8 cellular contexts compared by ENCODE assay signal in the genomic region with DNA sequence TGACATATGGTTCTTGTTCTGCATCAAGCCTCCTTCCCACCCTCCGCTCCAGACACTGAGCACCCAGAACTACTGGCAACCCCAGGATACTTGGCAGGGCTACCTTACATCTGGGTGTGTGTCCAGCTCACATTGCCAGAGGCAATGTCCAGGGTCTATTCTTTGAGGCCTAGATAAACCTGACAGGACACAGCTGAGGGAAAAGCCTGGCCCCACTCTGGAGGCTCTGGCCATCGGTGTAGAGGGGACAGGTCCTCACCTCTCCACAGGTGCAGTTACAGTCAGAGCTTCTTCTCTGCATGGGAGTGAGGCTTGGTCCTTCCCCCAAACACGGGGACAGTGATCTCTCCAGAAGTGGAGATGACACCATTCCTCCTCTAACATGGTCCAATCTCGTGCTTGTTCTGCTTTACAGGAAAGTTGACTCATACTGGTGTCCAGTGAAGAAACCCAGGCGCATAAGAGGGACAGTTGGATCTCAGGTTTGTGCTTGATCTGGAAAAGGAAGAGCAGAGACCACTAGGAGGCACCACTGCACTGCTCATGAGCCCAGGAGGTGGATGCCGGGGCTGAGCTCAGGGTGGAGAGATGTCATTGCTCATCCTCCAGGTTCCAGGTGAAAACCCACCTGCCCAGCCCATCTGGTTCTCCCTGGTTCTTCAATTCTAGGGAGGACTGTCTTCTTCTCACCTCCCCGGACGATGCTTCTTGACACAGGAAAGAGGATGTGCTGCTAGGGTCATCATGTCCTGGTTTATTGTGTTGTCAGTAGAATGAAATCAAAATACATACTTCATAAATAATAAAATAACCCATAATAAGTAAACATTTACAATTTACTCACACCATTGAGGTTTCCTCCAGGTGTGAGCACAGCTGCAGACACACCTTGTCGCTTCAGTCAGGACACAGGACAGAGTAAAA. TPM values are rescaled to one million over a fixed set of nuclear protein-coding genes. Genes with fewer than 3 reads are reported as not detected.
DNase-seq lines count a peak whose midpoint lies in the region; ATAC-seq, FAIRE-seq and TF ChIP-seq lines count a peak whose summit lies in the region.

No MANE protein-coding gene starts in this region.

- TF ChIP-seq CTCF in Caco-2 (IDR thresholded peaks at IDR 0.05; ENCODE audit: insufficient read depth in 1 of 2, low read depth in 1 of 2, low read length in 1 of 2, severe bottlenecking in 1 of 2, unreplicated experiment in 1 of 2) (peak; percentile 75 to 81), HFFc6 (IDR thresholded peaks at IDR 0.05) (peak; percentile 86), fibroblast of the aortic adventitia (IDR thresholded peaks at IDR 0.05; ENCODE audit: insufficient read depth, low read length) (peak; percentile 86)

- ATAC-seq in GM21423 (IDR thresholded peaks at IDR 0.05; ENCODE audit: unreplicated experiment) = no peak

- H3K27ac Mint-ChIP-seq in Caco-2 (ENCODE audit: unreplicated experiment) (no peak overlapping the region), HFFc6 (no peak overlapping the region)

- H3K9me3 ChIP-seq in Caco-2 = no peaks in the 10 kb centered on the region

- H3K9me3 Mint-ChIP-seq in Caco-2 (ENCODE audit: unreplicated experiment) (no peaks in the 10 kb centered on the region), HFFc6 (no peaks in the 10 kb centered on the region)

- H3K4me3 ChIP-seq in Caco-2 (ENCODE audit: low read depth, low read length) (no peak overlapping the region), fibroblast of the aortic adventitia (ENCODE audit: low read depth, low read length) (no peak overlapping the region)

- H3K4me1 Mint-ChIP-seq in Caco-2 (ENCODE audit: low read depth, unreplicated experiment) (no peaks in the 10 kb centered on the region), HFFc6 (ENCODE audit: low read depth) (peaks cover 6% of the 10 kb centered on the region; the same call in 1 of the 2 replicates)

- no peak overlapping the region for H3K4me3 Mint-ChIP-seq in Caco-2 (ENCODE audit: unreplicated experiment)
- H3K4me3 Mint-ChIP-seq in HFFc6 = no peak overlapping the region

- POLR2A ChIA-PET in Caco-2 (lab: Charles Lee) = no interaction called here

- CTCF ChIA-PET in Caco-2 (lab: Charles Lee) = interaction anchor here (1.0 to 1.4 kb wide), 7 partner anchors 11 to 100 kb away, joined by 3 to 17 read pairs (median 4); no protein-coding TSS in a partner anchor

- BruUV-seq in Caco-2 (replicated peaks; lab: Mats Ljungman, UMichigan) = no TSS peak

- H3K27me3 Mint-ChIP-seq in Caco-2 (ENCODE audit: insufficient read depth, unreplicated experiment) (peaks cover 3% of the 10 kb centered on the region), HFFc6 (ENCODE audit: insufficient read depth) (no peaks in the 10 kb centered on the region)

- intact Hi-C loops in Caco-2 (cut with micrococcal nuclease; ENCODE audit: unreplicated experiment) = loop anchor here (1.0 kb wide), 2 partner anchors 15 to 97 kb away; no protein-coding TSS in a partner anchor

- peak; percentile 66 to 72 for DNase-seq in Caco-2
- peak; percentile 77 for DNase-seq in HFFc6
- DNase-seq in RCC 7860 (ENCODE audit: low spot score) = peak; percentile 50
- peak; percentile 55 for DNase-seq in activated T-helper 1 cell treated with Interleukin-2 at 50 U/mL for 16 hours (ENCODE audit: low read depth)
- DNase-seq in fibroblast of the aortic adventitia (ENCODE audit: low read depth) = peak; percentile 77
- peak in 38 of 56 donors; percentile 4 to 79 (median 26) for DNase-seq in nucleus accumbens (lab: John Stamatoyannopoulos, UW)
- peak; percentile 60 for DNase-seq in ureter (ENCODE audit: low spot score)

- H3K27me3 ChIP-seq in Caco-2 (replicated peaks; ENCODE audit: control insufficient read depth, insufficient read depth, low read length) = no peaks in the 10 kb centered on the region

- FAIRE-seq in RCC 7860 (lab: Jason Lieb, UNC) = no peak

- H3K4me1 ChIP-seq in Caco-2 = no peaks in the 10 kb centered on the region

- H3K36me3 Mint-ChIP-seq in Caco-2 (ENCODE audit: insufficient read depth, unreplicated experiment) (no peaks in the 10 kb centered on the region), HFFc6 (ENCODE audit: low read depth) (no peaks in the 10 kb centered on the region)

- H3K36me3 ChIP-seq in Caco-2 (ENCODE audit: control insufficient read depth, insufficient read depth, low read length) = no peaks in the 10 kb centered on the region

RNA-seq across cellular contexts. Expression of a gene that starts 14.7 kb away (rescaled TPM):
- total RNA-seq in Caco-2 (2022) (4.4 and 4.7 TPM in 2 replicates), fibroblast of the aortic adventitia (ENCODE audit: low replicate concordance) (1.1 and 2.9 TPM in 2 replicates), ureter (51.6 TPM)
- 1 to 10 TPM; 1.4 to 7.5 (median 4.2) TPM for total RNA-seq in HFFc6 (2021; fragmentation: NEBNext Ultra II Directional; extraction: Animal tissue kit (Norgen Biotek cat#: 25700))

RNA-seq across cellular contexts. Expression of a gene that starts 57.0 kb away (rescaled TPM):
- total RNA-seq in Caco-2 (2022) (not detected in 2 replicates), fibroblast of the aortic adventitia (ENCODE audit: low replicate concordance) (0.49 TPM in 1 of 2 replicates, not detected in the other), ureter (3.0 TPM)
- not detected for total RNA-seq in HFFc6 (2021; fragmentation: NEBNext Ultra II Directional; extraction: Animal tissue kit (Norgen Biotek cat#: 25700))

Comparison
In these comparisons a context has a peak if more than half of its experiments do, and no peak if none do; other contexts are left out.
1. DNase-seq: peak in every context shown above with its lines; median percentile 77 in HFFc6; 77 in fibroblast of the aortic adventitia; 69 in Caco-2; 60 in ureter; 55 in activated T-helper 1 cell treated with Interleukin-2 at 50 U/mL for 16 hours; 50 in RCC 7860; 26 in nucleus accumbens.